Comparison of ENCODE assay signal across 32 cellular contexts in genomic region chr12:80195737-80196136, GRCh38.
"Had no signal": no experiment of that assay in that cellular context is flagged by ENCODE, and none has a peak within 500 bp of the region (broad histone marks: within the 10 kb centered on the region; RNA-seq: fewer than 3 reads in every experiment).

No MANE protein-coding gene starts in this region.

- FAIRE-seq: colon, TTC549 had no signal

- H3K9me3 Mint-ChIP-seq: activated CD8-positive, alpha-beta T cell treated with anti-CD3 and anti-CD28 coated beads for 36 hours; activated naive CD4-positive, alpha-beta T cell treated with anti-CD3 and anti-CD28 coated beads, Interleukin-2, amount 50 U/mL, for 24 hours; activated naive CD8-positive, alpha-beta T cell treated with anti-CD3 and anti-CD28 coated beads for 36 hours; activated naive CD8-positive, alpha-beta T cell treated with anti-CD3 and anti-CD28 coated beads, Interleukin-2, amount 50 U/mL, for 24 hours; activated T-cell treated with anti-CD3 and anti-CD28 coated beads, Interleukin-2, amount 50 U/mL, for 4 hours; activated T-helper 17 cell treated with anti-CD3 and anti-CD28 coated beads, Interleukin-2, amount 50 U/mL, for 72 hours; central memory CD8-positive, alpha-beta T cell; effector memory CD8-positive, alpha-beta T cell; T-helper 1 cell treated with Interleukin-12 subunit alpha and Interleukin-12 subunit beta and Interleukin-4 antibody, amounts not matched to agents 30 μg/mL and 1 μg/mL, for 36 hours; WTC11 had no signal

- H3K27ac Mint-ChIP-seq: activated CD8-positive, alpha-beta T cell treated with anti-CD3 and anti-CD28 coated beads for 36 hours; activated naive CD4-positive, alpha-beta T cell treated with anti-CD3 and anti-CD28 coated beads, Interleukin-2, amount 50 U/mL, for 24 hours; activated naive CD8-positive, alpha-beta T cell treated with anti-CD3 and anti-CD28 coated beads for 36 hours; activated naive CD8-positive, alpha-beta T cell treated with anti-CD3 and anti-CD28 coated beads, Interleukin-2, amount 50 U/mL, for 24 hours; activated T-helper 17 cell treated with anti-CD3 and anti-CD28 coated beads, Interleukin-2, amount 50 U/mL, for 72 hours; effector memory CD8-positive, alpha-beta T cell; T-helper 1 cell treated with Interleukin-12 subunit alpha and Interleukin-12 subunit beta and Interleukin-4 antibody, amounts not matched to agents 30 μg/mL and 1 μg/mL, for 36 hours; WTC11 had no signal

- H3K27me3 ChIP-seq: adrenal gland, body of pancreas, cardiac muscle cell, esophagus squamous epithelium, gastrocnemius medialis, heart left ventricle had no signal

- H3K27me3 Mint-ChIP-seq: effector memory CD8-positive, alpha-beta T cell had no signal

- H3K4me1 ChIP-seq: adrenal gland, body of pancreas, esophagus squamous epithelium had no signal

- H3K9me3 ChIP-seq: adrenal gland, body of pancreas, esophagus squamous epithelium, gastrocnemius medialis, heart left ventricle had no signal

- DNase-seq: activated CD4-positive, alpha-beta T cell treated with anti-CD3 and anti-CD28 coated beads for 48 hours; activated CD4-positive, alpha-beta T cell treated with anti-CD3 and anti-CD28 coated beads, Interleukin-2, amount 50 U/mL, for 1 hour; activated CD4-positive, alpha-beta T cell treated with anti-CD3 and anti-CD28 coated beads, Interleukin-2, amount 50 U/mL, for 48 hours; activated CD8-positive, alpha-beta memory T cell treated with anti-CD3 and anti-CD28 coated beads for 24 hours; activated effector memory CD4-positive, alpha-beta T cell treated with Interleukin-2 at 50 U/mL for 16 hours; activated gamma-delta T cell treated with Interleukin-2 at 50 U/mL for 16 hours; activated naive CD4-positive, alpha-beta T cell treated with Interleukin-2 at 50 U/mL for 16 hours; activated naive CD8-positive, alpha-beta T cell treated with anti-CD3 and anti-CD28 coated beads for 36 hours; activated naive CD8-positive, alpha-beta T cell treated with anti-CD3 and anti-CD28 coated beads, Interleukin-2, amount 50 U/mL, for 24 hours; activated T-cell treated with anti-CD3 and anti-CD28 coated beads, Interleukin-2, amount 50 U/mL, for 4 hours; aorta; cortex of kidney; effector CD4-positive, alpha-beta T cell; effector memory CD8-positive, alpha-beta T cell; esophagus squamous epithelium; gastrocnemius medialis; glutamatergic neuron; T-helper 9 cell had no signal

- ATAC-seq: activated CD8-positive, alpha-beta T cell treated with anti-CD3 and anti-CD28 coated beads for 36 hours; activated naive CD8-positive, alpha-beta T cell treated with anti-CD3 and anti-CD28 coated beads, Interleukin-2, amount 50 U/mL, for 24 hours; activated T-cell treated with anti-CD3 and anti-CD28 coated beads, Interleukin-2, amount 50 U/mL, for 4 hours; activated T-helper 17 cell treated with anti-CD3 and anti-CD28 coated beads, Interleukin-2, amount 50 U/mL, for 72 hours; body of pancreas; effector memory CD8-positive, alpha-beta T cell; gastrocnemius medialis had no signal

- H3K27ac ChIP-seq: adrenal gland, body of pancreas, epithelial cell of prostate, esophagus squamous epithelium, gastrocnemius medialis, VCaP had no signal

- H3K36me3 ChIP-seq: adrenal gland, cardiac muscle cell, esophagus squamous epithelium, gastrocnemius medialis, heart left ventricle had no signal

- H3K4me3 Mint-ChIP-seq: activated CD8-positive, alpha-beta T cell treated with anti-CD3 and anti-CD28 coated beads for 36 hours; activated naive CD4-positive, alpha-beta T cell treated with anti-CD3 and anti-CD28 coated beads, Interleukin-2, amount 50 U/mL, for 24 hours; activated naive CD8-positive, alpha-beta T cell treated with anti-CD3 and anti-CD28 coated beads for 36 hours; activated naive CD8-positive, alpha-beta T cell treated with anti-CD3 and anti-CD28 coated beads, Interleukin-2, amount 50 U/mL, for 24 hours; activated T-cell treated with anti-CD3 and anti-CD28 coated beads, Interleukin-2, amount 50 U/mL, for 4 hours; activated T-helper 17 cell treated with anti-CD3 and anti-CD28 coated beads, Interleukin-2, amount 50 U/mL, for 72 hours; central memory CD8-positive, alpha-beta T cell; effector memory CD8-positive, alpha-beta T cell; T-helper 1 cell treated with Interleukin-12 subunit alpha and Interleukin-12 subunit beta and Interleukin-4 antibody, amounts not matched to agents 30 μg/mL and 1 μg/mL, for 36 hours; WTC11 had no signal

- H3K36me3 Mint-ChIP-seq: activated naive CD4-positive, alpha-beta T cell treated with anti-CD3 and anti-CD28 coated beads, Interleukin-2, amount 50 U/mL, for 24 hours; activated naive CD8-positive, alpha-beta T cell treated with anti-CD3 and anti-CD28 coated beads for 36 hours; WTC11 had no signal

- H3K4me1 Mint-ChIP-seq: activated naive CD4-positive, alpha-beta T cell treated with anti-CD3 and anti-CD28 coated beads, Interleukin-2, amount 50 U/mL, for 24 hours; activated naive CD8-positive, alpha-beta T cell treated with anti-CD3 and anti-CD28 coated beads for 36 hours; activated naive CD8-positive, alpha-beta T cell treated with anti-CD3 and anti-CD28 coated beads, Interleukin-2, amount 50 U/mL, for 24 hours; activated T-helper 17 cell treated with anti-CD3 and anti-CD28 coated beads, Interleukin-2, amount 50 U/mL, for 72 hours; central memory CD8-positive, alpha-beta T cell had no signal

- H3K4me3 ChIP-seq: adrenal gland, body of pancreas, cardiac muscle cell, esophagus squamous epithelium, gastrocnemius medialis, heart left ventricle had no signal
